In the genomic region with DNA sequence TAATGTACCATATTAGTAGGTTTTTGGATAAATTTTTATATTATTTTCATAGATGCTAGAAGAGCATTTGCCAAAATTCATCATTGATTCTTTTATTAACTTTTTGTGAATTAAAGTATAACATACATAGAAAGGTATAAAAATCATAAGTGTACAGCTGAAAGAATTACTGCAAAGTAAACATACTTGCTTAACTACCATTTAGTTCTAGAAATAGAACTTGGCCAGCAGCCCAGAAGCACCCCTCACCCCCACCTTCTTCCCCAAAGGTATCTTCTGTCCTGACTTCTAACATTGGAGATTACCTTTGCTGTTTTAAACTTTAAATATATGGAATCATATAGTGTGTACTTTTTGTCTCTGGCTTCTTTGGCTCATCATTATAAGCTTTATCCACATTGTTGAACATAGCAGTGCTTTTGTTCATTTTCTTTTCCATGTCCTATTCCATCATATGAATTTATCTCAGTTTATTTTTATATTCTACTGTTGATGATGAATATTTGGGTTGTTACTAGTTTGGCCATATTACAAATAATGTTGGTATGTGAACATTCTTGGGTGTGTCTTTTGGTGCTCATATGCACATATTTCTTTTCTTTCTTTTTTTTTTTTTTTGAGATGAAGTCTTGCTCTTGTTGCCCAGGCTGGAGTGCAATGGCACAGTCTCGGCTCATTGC, we compare ENCODE assay signal across 12 cellular contexts.
A peak's percentile ranks its signal among the peaks of the same experiment; 100 is the strongest.
DNase-seq lines count a peak whose midpoint lies in the region; ATAC-seq and TF ChIP-seq lines count a peak whose summit lies in the region.
"Had no signal": no experiment of that assay in that cellular context is flagged by ENCODE, and none has a peak within 500 bp of the region (broad histone marks: within the 10 kb centered on the region; RNA-seq: fewer than 3 reads in every experiment).

No MANE protein-coding gene starts in this region.

- peak overlapping the region; percentile 53 for H3K27ac ChIP-seq in AG04450 (ENCODE audit: low read depth, low read length)
- H3K27ac ChIP-seq: HL-60, ovary had no signal

- H3K36me3 Mint-ChIP-seq in T-helper 2 cell treated with Interferon-gamma antibody and Interleukin-4, amounts not matched to agents 5 μg/mL and 100 μg/mL, for 36 hours (ENCODE audit: low read depth): peaks cover 3% of the 10 kb centered on the region

- no peak overlapping the region for H3K4me3 ChIP-seq in AG04450 (ENCODE audit: low read depth, low read length)
- H3K4me3 ChIP-seq: ovary had no signal

- peak; percentile 34 for DNase-seq in AG04450 (ENCODE audit: low read depth, low spot score)
- peak; percentile 48 for DNase-seq in HT-29 (ENCODE audit: low spot score)
- peak; percentile 75 for DNase-seq in RPMI8226
- peak; percentile 40 for DNase-seq in foreskin melanocyte
- DNase-seq in T-helper 2 cell treated with Interferon-gamma antibody and Interleukin-4, amounts not matched to agents 5 μg/mL and 100 μg/mL, for 36 hours (ENCODE audit: low spot score): no peak
- no peak for DNase-seq in stimulated activated naive CD8-positive, alpha-beta T cell treated with anti-CD3 and anti-CD28 coated beads, Interleukin-15, amount 100 ng/mL, for 72 hours
- DNase-seq in Kasumi-1 (lab: John Stamatoyannopoulos, UW): no peak
- DNase-seq: activated T-cell treated with anti-CD3 and anti-CD28 coated beads, Interleukin-2, amount 50 U/mL, for 48 hours; DND-41; ovary had no signal

- H3K27me3 ChIP-seq in AG04450 (ENCODE audit: control insufficient read depth, insufficient read depth, low read length): no peaks in the 10 kb centered on the region
- H3K27me3 ChIP-seq: ovary had no signal

- no peak for ATAC-seq in stimulated activated naive CD8-positive, alpha-beta T cell treated with anti-CD3 and anti-CD28 coated beads, Interleukin-15, amount 100 ng/mL, for 72 hours
- ATAC-seq in HG03280 (IDR thresholded peaks at IDR 0.05; ENCODE audit: unreplicated experiment): no peak

- CTCF ChIA-PET in AG04450 (lab: Charles Lee): interaction anchor here (0.6 kb wide), 1 partner anchor 815 kb away, joined by 3 read pairs; a partner anchor contains a TSS

- POLR2A ChIA-PET in AG04450 (lab: Yijun Ruan, JAX): interaction anchor here (0.5 kb wide), 1 partner anchor 587 kb away, joined by 4 read pairs; no protein-coding TSS in a partner anchor

- H3K9me3 ChIP-seq in AG04450 (ENCODE audit: control insufficient read depth, insufficient read depth, low read length): no peaks in the 10 kb centered on the region; the same call in 1 of the 2 replicates
- H3K9me3 ChIP-seq: ovary had no signal

- H3K4me3 Mint-ChIP-seq in T-helper 2 cell treated with Interferon-gamma antibody and Interleukin-4, amounts not matched to agents 5 μg/mL and 100 μg/mL, for 36 hours: no peak overlapping the region
- H3K4me3 Mint-ChIP-seq in stimulated activated naive CD8-positive, alpha-beta T cell treated with anti-CD3 and anti-CD28 coated beads, Interleukin-15, amount 100 ng/mL, for 72 hours: no peak overlapping the region

- TF ChIP-seq CTCF in AG04450 (IDR thresholded peaks at IDR 0.05; ENCODE audit: low read depth, low read length): no peak

- peaks cover 6% of the 10 kb centered on the region for H3K4me1 Mint-ChIP-seq in T-helper 2 cell treated with Interferon-gamma antibody and Interleukin-4, amounts not matched to agents 5 μg/mL and 100 μg/mL, for 36 hours (ENCODE audit: low read depth)
- peaks cover 13% of the 10 kb centered on the region for H3K4me1 Mint-ChIP-seq in stimulated activated naive CD8-positive, alpha-beta T cell treated with anti-CD3 and anti-CD28 coated beads, Interleukin-15, amount 100 ng/mL, for 72 hours

- no peak overlapping the region for H3K27ac Mint-ChIP-seq in T-helper 2 cell treated with Interferon-gamma antibody and Interleukin-4, amounts not matched to agents 5 μg/mL and 100 μg/mL, for 36 hours
- H3K27ac Mint-ChIP-seq in stimulated activated naive CD8-positive, alpha-beta T cell treated with anti-CD3 and anti-CD28 coated beads, Interleukin-15, amount 100 ng/mL, for 72 hours: no peak overlapping the region

- H3K9me3 Mint-ChIP-seq in T-helper 2 cell treated with Interferon-gamma antibody and Interleukin-4, amounts not matched to agents 5 μg/mL and 100 μg/mL, for 36 hours: peaks cover 3% of the 10 kb centered on the region
- peaks cover 0 to 5% of the 10 kb centered on the region in 2 donors for H3K9me3 Mint-ChIP-seq in stimulated activated naive CD8-positive, alpha-beta T cell treated with anti-CD3 and anti-CD28 coated beads, Interleukin-15, amount 100 ng/mL, for 72 hours

- H3K27me3 Mint-ChIP-seq in T-helper 2 cell treated with Interferon-gamma antibody and Interleukin-4, amounts not matched to agents 5 μg/mL and 100 μg/mL, for 36 hours (ENCODE audit: low read depth): no peaks in the 10 kb centered on the region
- no peaks in the 10 kb centered on the region for H3K27me3 Mint-ChIP-seq in stimulated activated naive CD8-positive, alpha-beta T cell treated with anti-CD3 and anti-CD28 coated beads, Interleukin-15, amount 100 ng/mL, for 72 hours

Comparison
In these comparisons a context has a peak if more than half of its experiments do, and no peak if none do; other contexts are left out.
1. DNase-seq: peak in AG04450 (single experiment), HT-29 (single experiment), RPMI8226 (single experiment) and foreskin melanocyte (single experiment); none in T-helper 2 cell treated with Interferon-gamma antibody and Interleukin-4, amounts not matched to agents 5 μg/mL and 100 μg/mL, for 36 hours (single experiment), stimulated activated naive CD8-positive, alpha-beta T cell treated with anti-CD3 and anti-CD28 coated beads, Interleukin-15, amount 100 ng/mL, for 72 hours (0 of 2) and Kasumi-1 (0 of 2).